2 cellular contexts compared by ENCODE assay signal in genomic region chr7:128791121-128791967, GRCh38.
TF ChIP-seq lines count a peak whose summit lies in the region.

No MANE protein-coding gene starts in this region.

TF ChIP-seq in HEK293, 187 proteins besides CTCF, POLR2A, EP300 and RAD21 (continued from another document and continues in another):
- TF ChIP-seq HIC1 (tag by site-specific recombination; IDR thresholded peaks at IDR 0.05) = no peak
- TF ChIP-seq ZBTB10 (tag by site-specific recombination; IDR thresholded peaks at IDR 0.05) = 0 out of 2 replicates have a peak, but pooled peaks have one; percentile 39
- no peak for TF ChIP-seq ZNF350 (tag by site-specific recombination; IDR thresholded peaks at IDR 0.05)
- TF ChIP-seq BCL11A (tag by site-specific recombination; IDR thresholded peaks at IDR 0.05; ENCODE audit: low read depth) = 0 out of 2 replicates have a peak, but pooled peaks have one; percentile 40
- TF ChIP-seq PRDM1 (tag by site-specific recombination; IDR thresholded peaks at IDR 0.05) = no peak
- TF ChIP-seq ZNF114 (tag by site-specific recombination; IDR thresholded peaks at IDR 0.05) = no peak
- peak; percentile 83 for TF ChIP-seq GLIS2 (tag by site-specific recombination; IDR thresholded peaks at IDR 0.05)
- TF ChIP-seq GLIS1 (tag by site-specific recombination; IDR thresholded peaks at IDR 0.05) = peak; percentile 91
- TF ChIP-seq KLF7 (tag by site-specific recombination; IDR thresholded peaks at IDR 0.05; ENCODE audit: borderline replicate concordance) = no peak
- peak; percentile 90 for TF ChIP-seq ZBTB11 (tag by site-specific recombination; conservative IDR thresholded peaks at IDR 0.05; ENCODE audit: low read depth)
- TF ChIP-seq ZNF155 (tag by site-specific recombination; IDR thresholded peaks at IDR 0.05) = no peak
- TF ChIP-seq ZNF341 (tag by site-specific recombination; IDR thresholded peaks at IDR 0.05; ENCODE audit: low read depth) = peak; percentile 78
- peak; percentile 63 for TF ChIP-seq KLF9 (tag by site-specific recombination; IDR thresholded peaks at IDR 0.05; ENCODE audit: low read depth)
- TF ChIP-seq ZFP69B (tag by site-specific recombination; IDR thresholded peaks at IDR 0.05) = peak; percentile 82
- peak; percentile 47; the same call in 1 of the 2 replicates for TF ChIP-seq ZNF629 (tag by site-specific recombination; IDR thresholded peaks at IDR 0.05)
- no peak for TF ChIP-seq ZNF26 (tag by site-specific recombination; IDR thresholded peaks at IDR 0.05)
- peak; percentile 27; the same call in 1 of the 2 replicates for TF ChIP-seq ZIC2 (tag by site-specific recombination; IDR thresholded peaks at IDR 0.05)
- peak; percentile 60; the same call in 1 of the 2 replicates for TF ChIP-seq ZNF610 (tag by site-specific recombination; IDR thresholded peaks at IDR 0.05; ENCODE audit: borderline replicate concordance)
- TF ChIP-seq SETDB1 (IDR thresholded peaks at IDR 0.05; ENCODE audit: insufficient read length, low read length) = no peak
- TF ChIP-seq ZNF202 (tag by site-specific recombination; IDR thresholded peaks at IDR 0.05; ENCODE audit: borderline replicate concordance) = no peak
- TF ChIP-seq ZNF585B (tag by site-specific recombination; IDR thresholded peaks at IDR 0.05) = no peak

TF ChIP-seq in K562, 482 proteins besides CTCF, POLR2A, EP300 and RAD21 (continued from another document):
- TF ChIP-seq NR2C2 (CRISPR knock-in tag; IDR thresholded peaks at IDR 0.05) (0 out of 2 replicates have a peak, but pooled peaks have one; percentile 36), NR2C2 (tag; IDR thresholded peaks at IDR 0.05) (no peak), MAX (CRISPR knock-in tag; IDR thresholded peaks at IDR 0.05) (no peak), SRSF1 (IDR thresholded peaks at IDR 0.05; ENCODE audit: low read depth, low read length) (no peak), ZNF253 (CRISPR knock-in tag; conservative IDR thresholded peaks at IDR 0.05) (no peak), CXXC5 (CRISPR knock-in tag; IDR thresholded peaks at IDR 0.05) (peak; percentile 80), ETS1 (conservative IDR thresholded peaks at IDR 0.05; ENCODE audit: control insufficient read depth, low read depth, low read length) (peak; percentile 79), OTX1 (CRISPR knock-in tag; IDR thresholded peaks at IDR 0.05) (peak; percentile 85)
